In genomic region chr14:31834616-31835015, GRCh38 we compare ENCODE assay signal across 1 cellular context.
TF ChIP-seq lines count a peak whose summit lies in the region.

No MANE protein-coding gene starts in this region.

TF ChIP-seq in HepG2, 621 proteins besides CTCF, POLR2A, EP300 and RAD21 (continued from another document):
- 0 out of 2 replicates have a peak, but pooled peaks have one; percentile 10 for TF ChIP-seq ZFAT (CRISPR knock-in tag; conservative IDR thresholded peaks at IDR 0.05)
- no peak for TF ChIP-seq AKAP8 (CRISPR knock-in tag; IDR thresholded peaks at IDR 0.05)
